23 cellular contexts compared by ENCODE assay signal in genomic region chr5:13944564-13945195, GRCh38. TPM values are rescaled to one million over a fixed set of nuclear protein-coding genes. Genes with fewer than 3 reads are reported as not detected.
DNase-seq lines count a peak whose midpoint lies in the region; ATAC-seq and TF ChIP-seq lines count a peak whose summit lies in the region.
"Had no signal": no experiment of that assay in that cellular context is flagged by ENCODE, and none has a peak within 500 bp of the region (broad histone marks: within the 10 kb centered on the region; RNA-seq: fewer than 3 reads in every experiment).

DNAH5 (minus strand) TSS chr5:13944688; CDS start chr5:13944438, 250 bp downstream.

- intact Hi-C loops in Panc1 (cut with micrococcal nuclease; ENCODE audit: unreplicated experiment) = no loop called here

- CTCF ChIA-PET in Panc1 (lab: Charles Lee) = no interaction called here

- H3K27ac Mint-ChIP-seq in activated T-cell treated with anti-CD3 and anti-CD28 coated beads, Interleukin-2, amount 50 U/mL, for 24 hours = no peak within 1 kb of the TSS
- H3K27ac Mint-ChIP-seq: activated naive CD4-positive, alpha-beta T cell treated with anti-CD3 and anti-CD28 coated beads, Interleukin-2, amount 50 U/mL, for 72 hours; natural killer cell had no signal

- no peaks in the 10 kb centered on the region for H3K27me3 Mint-ChIP-seq in activated T-cell treated with anti-CD3 and anti-CD28 coated beads, Interleukin-2, amount 50 U/mL, for 24 hours

- no peak within 1 kb of the TSS for H3K27ac ChIP-seq in Panc1 (ENCODE audit: low read length)
- H3K27ac ChIP-seq: BLaER1 treated with 17β-estradiol and CSF1 and Interleukin-3, amounts not matched to agents 10 nM and 100 nM; cardiac muscle cell; heart left ventricle; thoracic aorta had no signal

- DNase-seq in COR-L47 (lab: John Stamatoyannopoulos, UW) (peak; percentile 72), LHCN-M2 (ENCODE audit: low read depth) (peak; percentile 41), Panc1 (ENCODE audit: low read depth, low spot score) (peak; percentile 18), fibroblast of villous mesenchyme (ENCODE audit: low read depth) (peak; percentile 4), NCI-H2227 (lab: John Stamatoyannopoulos, UW; ENCODE audit: unreplicated experiment) (no peak)
- no peak for DNase-seq in activated T-cell treated with anti-CD3 and anti-CD28 coated beads, Interleukin-2, amount 50 U/mL, for 24 hours
- DNase-seq: activated CD4-positive, alpha-beta T cell treated with anti-CD3 and anti-CD28 coated beads, Interleukin-2, amount 50 U/mL, for 1 hour; activated T-cell treated with anti-CD3 and anti-CD28 coated beads for 4 hours; dorsolateral prefrontal cortex; heart left ventricle; natural killer cell; NCI-H187 treated with DMSO at 0.1 percent for 48 hours; NCI-H524 treated with DMSO at 0.1 percent for 48 hours; posterior cingulate gyrus; stimulated activated CD4-positive, alpha-beta T cell treated with anti-CD3 and anti-CD28 coated beads, Interleukin-4, amount 100 ng/mL, for 24 hours had no signal

- H3K36me3 ChIP-seq in Panc1 (ENCODE audit: control insufficient read depth, insufficient read depth, low read length) = no peaks in the 10 kb centered on the region
- H3K36me3 ChIP-seq: BLaER1 treated with 17β-estradiol and CSF1 and Interleukin-3, amounts not matched to agents 10 nM and 100 nM; cardiac muscle cell; heart left ventricle; thoracic aorta had no signal

- peaks cover 12% of the 10 kb centered on the region for H3K4me1 ChIP-seq in Panc1 (ENCODE audit: control insufficient read depth, insufficient read depth, low read length)
- H3K4me1 ChIP-seq: heart left ventricle had no signal

- ATAC-seq in Panc1 (peak; percentile 71), HG02973 (IDR thresholded peaks at IDR 0.05; ENCODE audit: unreplicated experiment) (no peak), HG03095 (IDR thresholded peaks at IDR 0.05; ENCODE audit: unreplicated experiment) (no peak)
- ATAC-seq: activated naive CD4-positive, alpha-beta T cell treated with anti-CD3 and anti-CD28 coated beads, Interleukin-2, amount 50 U/mL, for 72 hours; HCT116; heart left ventricle; natural killer cell had no signal

- H3K9me3 Mint-ChIP-seq in activated T-cell treated with anti-CD3 and anti-CD28 coated beads, Interleukin-2, amount 50 U/mL, for 24 hours = no peaks in the 10 kb centered on the region
- H3K9me3 Mint-ChIP-seq: natural killer cell had no signal

- no peak within 1 kb of the TSS for H3K4me3 Mint-ChIP-seq in activated T-cell treated with anti-CD3 and anti-CD28 coated beads, Interleukin-2, amount 50 U/mL, for 24 hours
- H3K4me3 Mint-ChIP-seq: natural killer cell had no signal

- H3K4me1 Mint-ChIP-seq in activated T-cell treated with anti-CD3 and anti-CD28 coated beads, Interleukin-2, amount 50 U/mL, for 24 hours (ENCODE audit: low read depth) = no peaks in the 10 kb centered on the region

- no peaks in the 10 kb centered on the region for H3K27me3 ChIP-seq in Panc1 (ENCODE audit: control insufficient read depth, insufficient read depth, low read length)
- H3K27me3 ChIP-seq: BLaER1 treated with 17β-estradiol and CSF1 and Interleukin-3, amounts not matched to agents 10 nM and 100 nM; cardiac muscle cell; heart left ventricle had no signal

- H3K4me3 ChIP-seq in Panc1 (ENCODE audit: low read depth in 2 of 2, low read length in 2 of 2) (no peak within 1 kb of the TSS), fibroblast of villous mesenchyme (ENCODE audit: low read depth, low read length) (no peak within 1 kb of the TSS)
- H3K4me3 ChIP-seq: BLaER1 treated with 17β-estradiol and CSF1 and Interleukin-3, amounts not matched to agents 10 nM and 100 nM; cardiac muscle cell; heart left ventricle; skin epidermis; thoracic aorta had no signal

- TF ChIP-seq CTCF in Panc1 (IDR thresholded peaks at IDR 0.05) (no peak), fibroblast of villous mesenchyme (IDR thresholded peaks at IDR 0.05; ENCODE audit: insufficient read depth, low read depth, low read length) (no peak)

- POLR2A ChIA-PET in Panc1 (lab: Charles Lee) = no interaction called here

- no TSS peak for BruUV-seq in Panc1 (replicated peaks; lab: Mats Ljungman, UMichigan)

- H3K9me3 ChIP-seq in Panc1 (ENCODE audit: control insufficient read depth, insufficient read depth, low read depth, low read length) = no peaks in the 10 kb centered on the region
- H3K9me3 ChIP-seq: BLaER1 treated with 17β-estradiol and CSF1 and Interleukin-3, amounts not matched to agents 10 nM and 100 nM; heart left ventricle; thoracic aorta had no signal

- in situ Hi-C loops in Panc1 (cut with HindIII; ENCODE audit: low pct_unique_long_range_greater_than_20kb, low sequenced_read_pairs) = no loop called here

- H3K36me3 Mint-ChIP-seq in activated T-cell treated with anti-CD3 and anti-CD28 coated beads, Interleukin-2, amount 50 U/mL, for 24 hours (ENCODE audit: low read depth) = no peaks in the 10 kb centered on the region
- H3K36me3 Mint-ChIP-seq: activated naive CD4-positive, alpha-beta T cell treated with anti-CD3 and anti-CD28 coated beads, Interleukin-2, amount 50 U/mL, for 72 hours; natural killer cell had no signal

RNA-seq across cellular contexts. Expression of gene DNAH5, which starts in this region (rescaled TPM):
- total RNA-seq in LHCN-M2 (2014; rRNA removed) (0.75 and 1.3 TPM in 2 replicates), Panc1 (2021; ENCODE audit: unreplicated experiment) (8.0 TPM), fibroblast of villous mesenchyme (0.97 and 1.3 TPM in 2 replicates)
- 0.79 TPM for polyA plus RNA-seq in LHCN-M2 (2012)
- 2.4 TPM for polyA plus RNA-seq in Panc1 (2012; ENCODE audit: insufficient read length)
- total RNA-seq: activated naive CD4-positive, alpha-beta T cell treated with anti-CD3 and anti-CD28 coated beads, Interleukin-2, amount 50 U/mL, for 72 hours; natural killer cell had no signal

Comparison
In these comparisons a context has a peak if more than half of its experiments do, and no peak if none do; other contexts are left out.
1. DNase-seq: peak in COR-L47 (single experiment), LHCN-M2 (single experiment), Panc1 (single experiment) and fibroblast of villous mesenchyme (single experiment); none in NCI-H2227 (single experiment) and activated T-cell treated with anti-CD3 and anti-CD28 coated beads, Interleukin-2, amount 50 U/mL, for 24 hours (single experiment).